10 cellular contexts compared by ENCODE assay signal in genomic region chr15:67164401-67164791, GRCh38.
A peak's percentile ranks its signal among the peaks of the same experiment; 100 is the strongest.
DNase-seq lines count a peak whose midpoint lies in the region; ATAC-seq and TF ChIP-seq lines count a peak whose summit lies in the region.
"Had no signal": no experiment of that assay in that cellular context is flagged by ENCODE, and none has a peak within 500 bp of the region (broad histone marks: within the 10 kb centered on the region; RNA-seq: fewer than 3 reads in every experiment).

No MANE protein-coding gene starts in this region.

- H3K36me3 ChIP-seq in left lung (peaks cover 0 to 33% of the 10 kb centered on the region in 2 donors), upper lobe of right lung (peaks cover 16% of the 10 kb centered on the region), tibial nerve (peaks cover 0 to 36% (median 6%) of the 10 kb centered on the region in 3 donors)

- DNase-seq in activated effector memory CD4-positive, alpha-beta T cell treated with anti-CD3 and anti-CD28 coated beads, Interleukin-2, amount 50 U/mL, for 16 hours, result peak; percentile 21
- no peak for DNase-seq in activated effector memory CD4-positive, alpha-beta T cell treated with Interleukin-2 at 50 U/mL for 16 hours
- DNase-seq in dermis blood vessel endothelial cell (peak; percentile 60), left lung (peak in 1 of 2 donors; percentile 60), upper lobe of right lung (peak; percentile 73), superior temporal gyrus (ENCODE audit: extremely low spot score) (no peak), tibial nerve (ENCODE audit: low spot score in 2 of 2) (no peak)
- DNase-seq in activated CD4-positive, CD25-positive, alpha-beta regulatory T cell (lab: John Stamatoyannopoulos, UW), result no peak
- DNase-seq: EL; stimulated activated CD4-positive, alpha-beta T cell treated with anti-CD3 and anti-CD28 coated beads, Interleukin-4, amount 100 ng/mL, for 1 hour had no signal

- TF ChIP-seq CTCF in left lung (IDR thresholded peaks at IDR 0.05) (no peak), upper lobe of right lung (IDR thresholded peaks at IDR 0.05) (no peak), tibial nerve (IDR thresholded peaks at IDR 0.05) (no peak)

- H3K4me3 ChIP-seq in left lung, result no peak overlapping the region
- no peak overlapping the region for H3K4me3 ChIP-seq in upper lobe of right lung
- no peak overlapping the region for H3K4me3 ChIP-seq in tibial nerve

- no peak for TF ChIP-seq POLR2A in tibial nerve (IDR thresholded peaks at IDR 0.05)

- H3K27ac ChIP-seq in left lung, result no peak overlapping the region
- no peak overlapping the region for H3K27ac ChIP-seq in upper lobe of right lung
- no peak overlapping the region for H3K27ac ChIP-seq in tibial nerve

- TF ChIP-seq EP300 in tibial nerve (IDR thresholded peaks at IDR 0.05), result no peak

- H3K4me1 ChIP-seq in left lung, result peaks cover 11 to 33% of the 10 kb centered on the region in 2 donors
- peaks cover 13% of the 10 kb centered on the region for H3K4me1 ChIP-seq in upper lobe of right lung
- peaks cover 0 to 64% (median 18%) of the 10 kb centered on the region in 4 donors for H3K4me1 ChIP-seq in tibial nerve

- 61 to 77% methylated on average over 5 of the region's 5 CpGs for WGBS in tibial nerve, 2 donors

- ATAC-seq in left lung, result peak; percentile 72
- ATAC-seq in upper lobe of right lung, result peak; percentile 56

- H3K27me3 ChIP-seq in left lung (no peaks in the 10 kb centered on the region), upper lobe of right lung (no peaks in the 10 kb centered on the region), tibial nerve (no peaks in the 10 kb centered on the region)

- intact Hi-C loops in left lung (cut with DNase I), result loop anchor here in 1 of 2 donors (10.0 kb wide), 1 partner anchor 100 kb away; the partner anchor contains the start of gene SMAD3
- intact Hi-C loops in upper lobe of right lung (cut with DNase I), result no loop called here

- no peaks in the 10 kb centered on the region for H3K9me3 ChIP-seq in left lung
- H3K9me3 ChIP-seq in upper lobe of right lung, result no peaks in the 10 kb centered on the region
- no peaks in the 10 kb centered on the region for H3K9me3 ChIP-seq in tibial nerve

Comparison
In these comparisons a context has a peak if more than half of its experiments do, and no peak if none do; other contexts are left out.
1. DNase-seq: peak in activated effector memory CD4-positive, alpha-beta T cell treated with anti-CD3 and anti-CD28 coated beads, Interleukin-2, amount 50 U/mL, for 16 hours (single experiment), dermis blood vessel endothelial cell (single experiment) and upper lobe of right lung (single experiment); none in activated effector memory CD4-positive, alpha-beta T cell treated with Interleukin-2 at 50 U/mL for 16 hours (single experiment), superior temporal gyrus (single experiment), activated CD4-positive, CD25-positive, alpha-beta regulatory T cell (0 of 4) and tibial nerve (0 of 2).